10 cellular contexts compared by ENCODE assay signal in the genomic region with DNA sequence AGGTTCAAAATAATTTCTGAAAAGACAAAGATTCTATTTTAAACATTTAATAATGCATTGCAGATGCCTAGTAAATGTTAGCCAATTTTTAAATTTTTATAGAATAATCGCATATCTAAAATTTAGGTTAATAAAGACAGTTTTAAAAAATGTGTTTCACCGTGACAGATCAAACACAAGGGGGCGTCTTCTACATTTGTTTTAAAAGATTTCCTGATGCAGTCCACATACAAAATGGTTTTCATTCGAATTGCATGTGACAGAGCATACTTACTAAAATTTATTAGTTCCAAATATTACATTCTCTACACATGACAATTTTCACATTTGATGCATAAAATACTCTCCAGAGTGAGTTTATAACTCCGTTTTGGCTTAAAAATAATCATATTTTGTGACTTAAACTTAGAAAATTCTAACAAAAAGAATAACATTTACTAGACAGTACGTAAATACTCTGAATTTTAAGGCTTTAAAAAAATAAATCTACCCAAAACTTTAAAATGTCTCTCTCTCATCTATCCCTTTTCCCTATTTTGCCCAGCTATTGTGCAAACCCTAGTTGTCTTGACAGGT.
DNase-seq lines count a peak whose midpoint lies in the region; FAIRE-seq lines count a peak whose summit lies in the region.
"Had no signal": no experiment of that assay in that cellular context is flagged by ENCODE, and none has a peak within 500 bp of the region (broad histone marks: within the 10 kb centered on the region; RNA-seq: fewer than 3 reads in every experiment).

No MANE protein-coding gene starts in this region.

- no peaks in the 10 kb centered on the region for H3K36me3 Mint-ChIP-seq in immature natural killer cell
- H3K36me3 Mint-ChIP-seq: activated naive CD8-positive, alpha-beta T cell had no signal

- DNase-seq in ACHN (peak; percentile 50), HTR-8/SVneo (ENCODE audit: insufficient read length, low spot score) (peak; percentile 27), immature natural killer cell (peak; percentile 7 to 35 (median 33)), NCI-H2029 treated with DMSO at 0.1 percent for 48 hours (lab: John Stamatoyannopoulos, UW) (no peak), COLO668 (lab: John Stamatoyannopoulos, UW; ENCODE audit: unreplicated experiment) (no peak), GDM1 (lab: John Stamatoyannopoulos, UW) (no peak)
- no peak for DNase-seq in activated CD4-positive, alpha-beta T cell treated with anti-CD3 and anti-CD28 coated beads, Interleukin-2, amount 50 U/mL, for 4 hours

- H3K9me3 Mint-ChIP-seq in immature natural killer cell: no peaks in the 10 kb centered on the region

- peaks cover 0 to 1% (median 0%) of the 10 kb centered on the region in 3 donors for H3K27me3 Mint-ChIP-seq in immature natural killer cell (ENCODE audit: low read depth in 3 of 3)
- H3K27me3 Mint-ChIP-seq: activated naive CD8-positive, alpha-beta T cell had no signal

- in situ Hi-C loops in ACHN (cut with HindIII; ENCODE audit: low pct_ligation_motif_present, low pct_unique_long_range_greater_than_20kb, low sequenced_read_pairs): no loop called here

- H3K4me3 Mint-ChIP-seq in immature natural killer cell: no peak overlapping the region
- H3K4me3 Mint-ChIP-seq: activated naive CD8-positive, alpha-beta T cell had no signal

- no peak overlapping the region for H3K27ac Mint-ChIP-seq in immature natural killer cell
- H3K27ac Mint-ChIP-seq: activated naive CD8-positive, alpha-beta T cell had no signal

- no peak for FAIRE-seq in HTR-8/SVneo (lab: Jason Lieb, UNC)
- peak; percentile 92 for FAIRE-seq in TTC549 (lab: Jason Lieb, UNC)
- FAIRE-seq: GM18507 had no signal

- H3K4me1 Mint-ChIP-seq in immature natural killer cell: no peaks in the 10 kb centered on the region

Comparison
In these comparisons a context has a peak if more than half of its experiments do, and no peak if none do; other contexts are left out.
1. DNase-seq: peak in ACHN (single experiment), HTR-8/SVneo (single experiment) and immature natural killer cell (3 of 3); none in NCI-H2029 treated with DMSO at 0.1 percent for 48 hours (single experiment), COLO668 (single experiment), activated CD4-positive, alpha-beta T cell treated with anti-CD3 and anti-CD28 coated beads, Interleukin-2, amount 50 U/mL, for 4 hours (0 of 2) and GDM1 (single experiment).